1 cellular context compared by ENCODE assay signal in genomic region chr1:2247045-2247394, GRCh38.
TF ChIP-seq lines count a peak whose summit lies in the region.

No MANE protein-coding gene starts in this region.

TF ChIP-seq in HepG2, 621 proteins besides CTCF, POLR2A, EP300 and RAD21:
- TF ChIP-seq ZNF121 (CRISPR knock-in tag; IDR thresholded peaks at IDR 0.05): peak; percentile 86
- 0 out of 2 replicates have a peak, but pooled peaks have one; percentile 1 for TF ChIP-seq SPEN (CRISPR knock-in tag; IDR thresholded peaks at IDR 0.05; ENCODE audit: low read depth)
